In the genomic region with DNA sequence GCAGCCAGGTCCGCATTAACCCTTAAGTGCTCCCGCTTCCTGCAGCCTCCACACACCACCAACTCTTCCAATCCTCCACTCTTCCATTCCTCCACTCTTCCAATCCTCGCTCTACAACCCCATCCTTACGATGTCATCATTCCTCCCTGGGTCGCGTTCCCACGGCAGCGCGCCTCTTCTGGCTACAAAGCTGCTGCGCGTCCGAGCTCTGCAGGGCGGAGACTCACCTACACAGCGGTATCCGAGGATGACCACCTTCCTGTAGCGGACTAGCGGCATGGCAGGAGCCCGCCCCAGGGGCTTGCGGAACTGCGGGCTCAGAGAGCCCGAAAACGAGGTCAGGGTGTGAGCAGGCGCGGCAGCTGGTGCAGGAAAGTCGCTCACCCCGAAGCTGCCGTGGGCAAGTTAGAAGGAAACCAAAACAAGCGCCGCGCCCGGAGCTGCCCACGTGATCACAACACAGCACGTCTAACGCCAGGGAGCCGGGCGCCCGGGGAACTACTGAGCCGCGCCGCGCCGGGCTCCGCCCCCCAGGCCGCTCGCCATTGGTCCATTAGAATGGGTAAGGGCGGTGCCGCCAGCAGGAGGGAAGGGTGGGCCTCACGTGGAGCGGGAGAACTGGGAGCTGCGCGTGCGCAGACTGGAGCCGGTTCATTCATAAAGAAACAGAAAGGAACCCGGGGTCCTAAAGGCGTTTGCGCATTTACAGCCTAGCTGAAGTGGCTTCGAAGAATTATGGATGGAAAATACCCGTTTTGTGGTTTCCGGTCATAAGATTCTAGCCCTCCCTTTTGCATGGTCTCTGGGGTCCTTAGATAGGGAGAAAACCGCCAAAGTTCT, we compare ENCODE assay signal across 8 cellular contexts. TPM values are rescaled to one million over a fixed set of nuclear protein-coding genes. Genes with fewer than 3 reads are reported as not detected.
DNase-seq lines count a peak whose midpoint lies in the region; ATAC-seq and TF ChIP-seq lines count a peak whose summit lies in the region.

A gene with protein sequence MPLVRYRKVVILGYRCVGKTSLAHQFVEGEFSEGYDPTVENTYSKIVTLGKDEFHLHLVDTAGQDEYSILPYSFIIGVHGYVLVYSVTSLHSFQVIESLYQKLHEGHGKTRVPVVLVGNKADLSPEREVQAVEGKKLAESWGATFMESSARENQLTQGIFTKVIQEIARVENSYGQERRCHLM (minus strand): TSS at position 473 of the 840 bp plus-strand sequence. CDS start 194 bp downstream, at position 279.

- WGBS in sigmoid colon, 2 donors = 0% methylated on average over 60 of the region's 60 CpGs

- in situ Hi-C loops in astrocyte of the spinal cord (cut with HindIII; ENCODE audit: low sequenced_read_pairs) = no loop called here

- intact Hi-C loops in sigmoid colon (cut with DNase I) = no loop called here

- peak within 1 kb of the TSS; percentile 73 for H3K4me3 ChIP-seq in astrocyte of the spinal cord (ENCODE audit: low read depth, low read length)
- H3K4me3 ChIP-seq in sigmoid colon = peak within 1 kb of the TSS; percentile 61 to 74 (median 67)

- no peaks in the 10 kb centered on the region for H3K27me3 ChIP-seq in sigmoid colon

- TF ChIP-seq CTCF in astrocyte of the spinal cord (IDR thresholded peaks at IDR 0.05; ENCODE audit: low read depth, low read length) (peak; percentile 9), sigmoid colon (IDR thresholded peaks at IDR 0.05) (no peak)

- H3K36me3 ChIP-seq in sigmoid colon = no peaks in the 10 kb centered on the region

- H3K4me1 ChIP-seq in sigmoid colon = peaks cover 0 to 16% (median 12%) of the 10 kb centered on the region in 4 donors

- no peaks in the 10 kb centered on the region for H3K9me3 ChIP-seq in sigmoid colon

- peak; percentile 93 for ATAC-seq in GM18517 (IDR thresholded peaks at IDR 0.05; ENCODE audit: unreplicated experiment)
- ATAC-seq in HG03045 (IDR thresholded peaks at IDR 0.05; ENCODE audit: unreplicated experiment) = peak; percentile 98

- TF ChIP-seq EP300 in sigmoid colon (IDR thresholded peaks at IDR 0.05) = no peak

- TF ChIP-seq POLR2A in sigmoid colon (IDR thresholded peaks at IDR 0.05) = no peak

- DNase-seq in A172 (ENCODE audit: low spot score) = peak; percentile 93
- peak; percentile 97 to 99 for DNase-seq in NCI-H2081 (lab: John Stamatoyannopoulos, UW)
- peak; percentile 98 for DNase-seq in T1000 (lab: John Stamatoyannopoulos, UW)
- peak; percentile 96 for DNase-seq in astrocyte of the spinal cord (ENCODE audit: low read depth, low spot score)
- DNase-seq in hypothalamus (lab: John Stamatoyannopoulos, UW) = peak; percentile 74 to 99 (median 96)
- DNase-seq in sigmoid colon = peak; percentile 99

- peak within 1 kb of the TSS; percentile 65 to 75 (median 68) for H3K27ac ChIP-seq in sigmoid colon

RNA-seq across cellular contexts. Expression of the gene that starts here (rescaled TPM):
- total RNA-seq in A172 (2014; rRNA removed; shearing (Covaris generic)) = 1.2 and 8.0 TPM in 2 replicates
- under 1 TPM in 1 of 4 donors, not detected in 3; 0.36 TPM for total RNA-seq in sigmoid colon
- polyA plus RNA-seq in sigmoid colon = 1 to 10 TPM in 1 of 3 donors, not detected in 2; 2.2 TPM

Comparison
In these comparisons a context has a peak if more than half of its experiments do, and no peak if none do; other contexts are left out.
1. Peak in every context shown above with its lines: DNase-seq, ATAC-seq, H3K4me3 ChIP-seq and H3K27ac ChIP-seq.